23 cellular contexts compared by ENCODE assay signal in genomic region chr3:6807967-6808588, GRCh38. TPM values are rescaled to one million over a fixed set of nuclear protein-coding genes. Genes with fewer than 3 reads are reported as not detected.
DNase-seq lines count a peak whose midpoint lies in the region; ATAC-seq and TF ChIP-seq lines count a peak whose summit lies in the region.
"Had no signal": no experiment of that assay in that cellular context is flagged by ENCODE, and none has a peak within 500 bp of the region (broad histone marks: within the 10 kb centered on the region; RNA-seq: fewer than 3 reads in every experiment).

No MANE protein-coding gene starts in this region.

- no peaks in the 10 kb centered on the region for H3K36me3 ChIP-seq in CD8-positive, alpha-beta T cell (ENCODE audit: insufficient read depth, low read length)
- H3K36me3 ChIP-seq: BE2C, brain microvascular endothelial cell, esophagus squamous epithelium, heart right ventricle had no signal

- ATAC-seq in activated CD4-positive, alpha-beta T cell treated with anti-CD3 and anti-CD28 coated beads for 36 hours = no peak
- no peak for ATAC-seq in CD8-positive, alpha-beta T cell
- ATAC-seq: heart right ventricle; right cardiac atrium; stimulated activated naive CD8-positive, alpha-beta T cell treated with anti-CD3 and anti-CD28 coated beads, Interleukin-15, Interleukin-2, amounts not matched to agents 100 U/mL and 50 U/mL, for 24 hours had no signal

- H3K9me3 Mint-ChIP-seq in nephron = no peaks in the 10 kb centered on the region
- no peaks in the 10 kb centered on the region for H3K9me3 Mint-ChIP-seq in activated CD4-positive, alpha-beta T cell treated with anti-CD3 and anti-CD28 coated beads for 36 hours (ENCODE audit: low read depth)
- peaks cover 12% of the 10 kb centered on the region for H3K9me3 Mint-ChIP-seq in activated T-helper 2 cell treated with anti-CD3 and anti-CD28 coated beads, Interferon-gamma antibody, Interleukin-2, Interleukin-4, amounts not matched to agents 10 μg/mL and 5 μg/mL and 100 μg/mL, durations not matched to agents 14 hours and 24 hours and 36 hours
- H3K9me3 Mint-ChIP-seq in CD8-positive, alpha-beta T cell = peaks cover under 1% of the 10 kb centered on the region
- H3K9me3 Mint-ChIP-seq: type B pancreatic cell had no signal

- no peaks in the 10 kb centered on the region for H3K9me3 ChIP-seq in CD8-positive, alpha-beta T cell (ENCODE audit: low read length)
- H3K9me3 ChIP-seq: BE2C, esophagus squamous epithelium had no signal

- H3K4me3 Mint-ChIP-seq in nephron = no peak overlapping the region
- H3K4me3 Mint-ChIP-seq in activated CD4-positive, alpha-beta T cell treated with anti-CD3 and anti-CD28 coated beads for 36 hours = no peak overlapping the region
- H3K4me3 Mint-ChIP-seq in activated T-helper 2 cell treated with anti-CD3 and anti-CD28 coated beads, Interferon-gamma antibody, Interleukin-2, Interleukin-4, amounts not matched to agents 10 μg/mL and 5 μg/mL and 100 μg/mL, durations not matched to agents 14 hours and 24 hours and 36 hours (ENCODE audit: low read depth) = no peak overlapping the region
- no peak overlapping the region for H3K4me3 Mint-ChIP-seq in CD8-positive, alpha-beta T cell
- H3K4me3 Mint-ChIP-seq: type B pancreatic cell had no signal

- CTCF ChIA-PET in activated CD4-positive, alpha-beta T cell treated with anti-CD3 and anti-CD28 coated beads for 36 hours (lab: Charles Lee) = no interaction called here
- CTCF ChIA-PET in CD8-positive, alpha-beta T cell (lab: Charles Lee) = no interaction called here

- TF ChIP-seq CTCF in choroid plexus epithelial cell (conservative IDR thresholded peaks at IDR 0.05; ENCODE audit: low read depth, low read length) = no peak
- no peak for TF ChIP-seq CTCF in nephron (IDR thresholded peaks at IDR 0.05; ENCODE audit: unreplicated experiment in 3 of 3)
- TF ChIP-seq CTCF in foreskin fibroblast (IDR thresholded peaks at IDR 0.05; ENCODE audit: low read depth, low read length) = no peak
- TF ChIP-seq CTCF in CD8-positive, alpha-beta T cell (IDR thresholded peaks at IDR 0.05) = no peak

- DNase-seq in H4 (ENCODE audit: low spot score) (peak; percentile 53), NCI-H345 (lab: John Stamatoyannopoulos, UW) (peak; percentile 74), choroid plexus epithelial cell (ENCODE audit: low read depth) (peak; percentile 1), foreskin fibroblast (no peak)
- DNase-seq in activated CD4-positive, alpha-beta T cell treated with anti-CD3 and anti-CD28 coated beads for 36 hours = no peak
- DNase-seq in activated T-helper 2 cell treated with anti-CD3 and anti-CD28 coated beads, Interferon-gamma antibody, Interleukin-2, Interleukin-4, amounts not matched to agents 10 μg/mL and 5 μg/mL and 100 μg/mL, durations not matched to agents 14 hours and 24 hours and 36 hours (ENCODE audit: low spot score) = no peak
- DNase-seq in CD8-positive, alpha-beta T cell = no peak
- DNase-seq: activated CD4-positive, alpha-beta T cell treated with anti-CD3 and anti-CD28 coated beads, Interleukin-2, amount 50 U/mL, for 4 hours; activated naive CD4-positive, alpha-beta T cell treated with anti-CD3 and anti-CD28 coated beads, Interleukin-2, amount 50 U/mL, for 16 hours; activated T-cell treated with anti-CD3 and anti-CD28 coated beads, Interleukin-2, amount 50 U/mL, for 1 hour; BE2C; brain microvascular endothelial cell; dermis blood vessel endothelial cell; esophagus squamous epithelium; heart right ventricle; midbrain; NCI-H187 treated with DMSO at 0.1 percent for 48 hours; NCI-H774; right cardiac atrium; stimulated activated naive CD8-positive, alpha-beta T cell treated with anti-CD3 and anti-CD28 coated beads, Interleukin-15, Interleukin-2, amounts not matched to agents 100 U/mL and 50 U/mL, for 24 hours had no signal

- H3K4me3 ChIP-seq in choroid plexus epithelial cell (ENCODE audit: low read depth, low read length) (no peak overlapping the region), foreskin fibroblast (ENCODE audit: low read depth in 1 of 2, low read length in 2 of 2) (no peak overlapping the region)
- H3K4me3 ChIP-seq in CD8-positive, alpha-beta T cell (ENCODE audit: low read depth, low read length) = no peak overlapping the region
- H3K4me3 ChIP-seq: esophagus squamous epithelium, heart right ventricle had no signal

- no peaks in the 10 kb centered on the region for H3K4me1 ChIP-seq in CD8-positive, alpha-beta T cell (ENCODE audit: insufficient read depth, low read length)
- H3K4me1 ChIP-seq: BE2C, esophagus squamous epithelium, heart right ventricle had no signal

- peaks cover 14% of the 10 kb centered on the region for H3K4me1 Mint-ChIP-seq in nephron
- no peaks in the 10 kb centered on the region for H3K4me1 Mint-ChIP-seq in activated CD4-positive, alpha-beta T cell treated with anti-CD3 and anti-CD28 coated beads for 36 hours
- no peaks in the 10 kb centered on the region for H3K4me1 Mint-ChIP-seq in activated T-helper 2 cell treated with anti-CD3 and anti-CD28 coated beads, Interferon-gamma antibody, Interleukin-2, Interleukin-4, amounts not matched to agents 10 μg/mL and 5 μg/mL and 100 μg/mL, durations not matched to agents 14 hours and 24 hours and 36 hours (ENCODE audit: low read depth)
- no peaks in the 10 kb centered on the region for H3K4me1 Mint-ChIP-seq in CD8-positive, alpha-beta T cell (ENCODE audit: low read depth)

- POLR2A ChIA-PET in activated CD4-positive, alpha-beta T cell treated with anti-CD3 and anti-CD28 coated beads for 36 hours (lab: Charles Lee) = no interaction called here
- POLR2A ChIA-PET in CD8-positive, alpha-beta T cell (lab: Charles Lee) = no interaction called here

- H3K36me3 Mint-ChIP-seq in nephron (ENCODE audit: low read depth) = no peaks in the 10 kb centered on the region
- no peaks in the 10 kb centered on the region for H3K36me3 Mint-ChIP-seq in activated CD4-positive, alpha-beta T cell treated with anti-CD3 and anti-CD28 coated beads for 36 hours (ENCODE audit: low read depth)
- no peaks in the 10 kb centered on the region for H3K36me3 Mint-ChIP-seq in activated T-helper 2 cell treated with anti-CD3 and anti-CD28 coated beads, Interferon-gamma antibody, Interleukin-2, Interleukin-4, amounts not matched to agents 10 μg/mL and 5 μg/mL and 100 μg/mL, durations not matched to agents 14 hours and 24 hours and 36 hours (ENCODE audit: low read depth)
- no peaks in the 10 kb centered on the region for H3K36me3 Mint-ChIP-seq in CD8-positive, alpha-beta T cell
- H3K36me3 Mint-ChIP-seq: type B pancreatic cell had no signal

- intact Hi-C loops in activated CD4-positive, alpha-beta T cell treated with anti-CD3 and anti-CD28 coated beads for 36 hours (cut with DNase I, micrococcal nuclease) = no loop called here
- intact Hi-C loops in activated T-helper 2 cell treated with anti-CD3 and anti-CD28 coated beads, Interferon-gamma antibody, Interleukin-2, Interleukin-4, amounts not matched to agents 10 μg/mL and 5 μg/mL and 100 μg/mL, durations not matched to agents 14 hours and 24 hours and 36 hours (cut with micrococcal nuclease) = no loop called here
- intact Hi-C loops in CD8-positive, alpha-beta T cell (cut with DNase I, micrococcal nuclease) = no loop called here

- H3K27me3 ChIP-seq in CD8-positive, alpha-beta T cell (ENCODE audit: insufficient read depth, low read length) = no peaks in the 10 kb centered on the region
- H3K27me3 ChIP-seq: BE2C, brain microvascular endothelial cell, esophagus squamous epithelium had no signal

- H3K27ac ChIP-seq in CD8-positive, alpha-beta T cell (ENCODE audit: low read depth, low read length) = no peak overlapping the region
- H3K27ac ChIP-seq: brain microvascular endothelial cell, esophagus squamous epithelium, heart right ventricle, RWPE1 had no signal

- H3K27ac Mint-ChIP-seq in nephron = peak overlapping the region in 2 of 3 experiments; percentile 13 to 45
- no peak overlapping the region for H3K27ac Mint-ChIP-seq in activated CD4-positive, alpha-beta T cell treated with anti-CD3 and anti-CD28 coated beads for 36 hours
- H3K27ac Mint-ChIP-seq in activated T-helper 2 cell treated with anti-CD3 and anti-CD28 coated beads, Interferon-gamma antibody, Interleukin-2, Interleukin-4, amounts not matched to agents 10 μg/mL and 5 μg/mL and 100 μg/mL, durations not matched to agents 14 hours and 24 hours and 36 hours = no peak overlapping the region
- no peak overlapping the region for H3K27ac Mint-ChIP-seq in CD8-positive, alpha-beta T cell
- H3K27ac Mint-ChIP-seq: type B pancreatic cell had no signal

- no peaks in the 10 kb centered on the region for H3K27me3 Mint-ChIP-seq in nephron (ENCODE audit: low read depth)
- no peaks in the 10 kb centered on the region for H3K27me3 Mint-ChIP-seq in activated CD4-positive, alpha-beta T cell treated with anti-CD3 and anti-CD28 coated beads for 36 hours
- H3K27me3 Mint-ChIP-seq in activated T-helper 2 cell treated with anti-CD3 and anti-CD28 coated beads, Interferon-gamma antibody, Interleukin-2, Interleukin-4, amounts not matched to agents 10 μg/mL and 5 μg/mL and 100 μg/mL, durations not matched to agents 14 hours and 24 hours and 36 hours (ENCODE audit: low read depth) = no peaks in the 10 kb centered on the region
- H3K27me3 Mint-ChIP-seq in CD8-positive, alpha-beta T cell (ENCODE audit: low read depth) = no peaks in the 10 kb centered on the region

RNA-seq across cellular contexts. Expression of gene GRM7, which starts 52.8 kb away (rescaled TPM):
- total RNA-seq in H4 (2014; rRNA removed; shearing (Covaris generic)) = not detected in 2 replicates
- not detected for total RNA-seq in activated CD4-positive, alpha-beta T cell treated with anti-CD3 and anti-CD28 coated beads for 36 hours
- not detected in 2 replicates for total RNA-seq in activated T-helper 2 cell treated with anti-CD3 and anti-CD28 coated beads, Interferon-gamma antibody, Interleukin-2, Interleukin-4, amounts not matched to agents 10 μg/mL and 5 μg/mL and 100 μg/mL, durations not matched to agents 14 hours and 24 hours and 36 hours
- total RNA-seq in CD8-positive, alpha-beta T cell = not detected
- total RNA-seq: dermis blood vessel endothelial cell, heart right ventricle, right cardiac atrium had no signal

Comparison
In these comparisons a context has a peak if more than half of its experiments do, and no peak if none do; other contexts are left out.
1. DNase-seq: peak in H4 (single experiment), NCI-H345 (single experiment) and choroid plexus epithelial cell (single experiment); none in activated CD4-positive, alpha-beta T cell treated with anti-CD3 and anti-CD28 coated beads for 36 hours (single experiment), foreskin fibroblast (0 of 2), activated T-helper 2 cell treated with anti-CD3 and anti-CD28 coated beads, Interferon-gamma antibody, Interleukin-2, Interleukin-4, amounts not matched to agents 10 μg/mL and 5 μg/mL and 100 μg/mL, durations not matched to agents 14 hours and 24 hours and 36 hours (single experiment) and CD8-positive, alpha-beta T cell (0 of 7).
2. H3K27ac Mint-ChIP-seq: peak in nephron (2 of 3); none in activated CD4-positive, alpha-beta T cell treated with anti-CD3 and anti-CD28 coated beads for 36 hours (single experiment), activated T-helper 2 cell treated with anti-CD3 and anti-CD28 coated beads, Interferon-gamma antibody, Interleukin-2, Interleukin-4, amounts not matched to agents 10 μg/mL and 5 μg/mL and 100 μg/mL, durations not matched to agents 14 hours and 24 hours and 36 hours (single experiment) and CD8-positive, alpha-beta T cell (single experiment).